In genomic region chr1:87355894-87356293, GRCh38 we compare ENCODE assay signal across 28 cellular contexts.
"Had no signal": no experiment of that assay in that cellular context is flagged by ENCODE, and none has a peak within 500 bp of the region (broad histone marks: within the 10 kb centered on the region; RNA-seq: fewer than 3 reads in every experiment).

No MANE protein-coding gene starts in this region.

- H3K27me3 ChIP-seq: neural progenitor cell, ovary, right lobe of liver, sigmoid colon, stomach, thyroid gland, tibial nerve, upper lobe of left lung, vagina had no signal

- H3K27ac Mint-ChIP-seq: naive thymus-derived CD4-positive, alpha-beta T cell; natural killer cell; nephron; neural progenitor cell; progenitor cell of endocrine pancreas; stimulated activated effector memory CD8-positive, alpha-beta T cell treated with anti-CD3 and anti-CD28 coated beads, Interleukin-12 subunit alpha, Interleukin-12 subunit beta, amount 100 ng/mL, for 72 hours; stimulated activated naive B cell treated with anti-CD40 and anti-IgM and Interleukin-4, amounts not matched to agents 10 μg/mL and 1 μg/mL and 100 μg/mL, for 72 hours; stimulated activated naive CD8-positive, alpha-beta T cell treated with anti-CD3 and anti-CD28 coated beads, Interleukin-15, Interleukin-2, amounts not matched to agents 100 ng/mL and 50 ng/mL, for 24 hours had no signal

- H3K27ac ChIP-seq: neural progenitor cell, ovary, parathyroid adenoma, psoas muscle, right lobe of liver, sigmoid colon, stomach, thoracic aorta, thyroid gland, tibial nerve, upper lobe of left lung, vagina had no signal

- H3K9me3 ChIP-seq: ovary, psoas muscle, sigmoid colon, stomach, thoracic aorta, thyroid gland, upper lobe of left lung, vagina had no signal

- H3K4me1 Mint-ChIP-seq: nephron; stimulated activated naive B cell treated with anti-CD40 and anti-IgM and Interleukin-4, amounts not matched to agents 10 μg/mL and 1 μg/mL and 100 μg/mL, for 72 hours had no signal

- H3K36me3 Mint-ChIP-seq: neural progenitor cell had no signal

- DNase-seq: naive thymus-derived CD4-positive, alpha-beta T cell; natural killer cell; occipital lobe; ovary; posterior cingulate gyrus; psoas muscle; right lobe of liver; sigmoid colon; small intestine; stimulated activated CD4-positive, alpha-beta T cell treated with anti-CD3 and anti-CD28 coated beads, Interleukin-15, amount 100 ng/mL, for 24 hours; stimulated activated CD4-positive, alpha-beta T cell treated with anti-CD3 and anti-CD28 coated beads, Interleukin-2, amount 100 ng/mL, for 24 hours; stimulated activated CD4-positive, alpha-beta T cell treated with anti-CD3 and anti-CD28 coated beads, Interleukin-2, amount 100 ng/mL, for 48 hours; stimulated activated CD4-positive, alpha-beta T cell treated with anti-CD3 and anti-CD28 coated beads, Interleukin-4, amount 100 ng/mL, for 24 hours; stimulated activated naive B cell treated with anti-CD40 and anti-IgM and Interleukin-4, amounts not matched to agents 10 μg/mL and 1 μg/mL and 100 μg/mL, for 72 hours; stimulated activated naive CD4-positive, alpha-beta T cell treated with Interleukin-2 at 50 U/mL for 16 hours; stomach; thyroid gland; trophoblast cell; upper lobe of left lung had no signal

- H3K4me1 ChIP-seq: parathyroid adenoma, psoas muscle, right lobe of liver, sigmoid colon, stomach, thyroid gland, tibial nerve, upper lobe of left lung, vagina had no signal

- H3K4me3 Mint-ChIP-seq: naive thymus-derived CD4-positive, alpha-beta T cell; natural killer cell; nephron; neural progenitor cell; stimulated activated effector memory CD8-positive, alpha-beta T cell treated with anti-CD3 and anti-CD28 coated beads, Interleukin-12 subunit alpha, Interleukin-12 subunit beta, amount 100 ng/mL, for 72 hours; stimulated activated naive B cell treated with anti-CD40 and anti-IgM and Interleukin-4, amounts not matched to agents 10 μg/mL and 1 μg/mL and 100 μg/mL, for 72 hours; stimulated activated naive CD8-positive, alpha-beta T cell treated with anti-CD3 and anti-CD28 coated beads, Interleukin-15, Interleukin-2, amounts not matched to agents 100 ng/mL and 50 ng/mL, for 24 hours had no signal

- H3K27me3 Mint-ChIP-seq: progenitor cell of endocrine pancreas; stimulated activated naive B cell treated with anti-CD40 and anti-IgM and Interleukin-4, amounts not matched to agents 10 μg/mL and 1 μg/mL and 100 μg/mL, for 72 hours; stimulated activated naive CD8-positive, alpha-beta T cell treated with anti-CD3 and anti-CD28 coated beads, Interleukin-15, Interleukin-2, amounts not matched to agents 100 ng/mL and 50 ng/mL, for 24 hours had no signal

- H3K36me3 ChIP-seq: neural progenitor cell, ovary, right lobe of liver, sigmoid colon, stomach, thoracic aorta, thyroid gland, tibial nerve, upper lobe of left lung, vagina had no signal

- H3K4me3 ChIP-seq: neural progenitor cell, ovary, psoas muscle, right lobe of liver, sigmoid colon, stomach, thoracic aorta, thyroid gland, tibial nerve, upper lobe of left lung, vagina had no signal

- H3K9me3 Mint-ChIP-seq: natural killer cell; nephron; neural progenitor cell; stimulated activated effector memory CD8-positive, alpha-beta T cell treated with anti-CD3 and anti-CD28 coated beads, Interleukin-12 subunit alpha, Interleukin-12 subunit beta, amount 100 ng/mL, for 72 hours; stimulated activated naive CD8-positive, alpha-beta T cell treated with anti-CD3 and anti-CD28 coated beads, Interleukin-15, Interleukin-2, amounts not matched to agents 100 ng/mL and 50 ng/mL, for 24 hours had no signal

- ATAC-seq: naive thymus-derived CD4-positive, alpha-beta T cell; natural killer cell; psoas muscle; right lobe of liver; stimulated activated effector memory CD8-positive, alpha-beta T cell treated with anti-CD3 and anti-CD28 coated beads, Interleukin-12 subunit alpha, Interleukin-12 subunit beta, amount 100 ng/mL, for 72 hours; stimulated activated naive B cell treated with anti-CD40 and anti-IgM and Interleukin-4, amounts not matched to agents 10 μg/mL and 1 μg/mL and 100 μg/mL, for 72 hours had no signal
